ENCODE assay signal across 1 cellular context in the genomic region with DNA sequence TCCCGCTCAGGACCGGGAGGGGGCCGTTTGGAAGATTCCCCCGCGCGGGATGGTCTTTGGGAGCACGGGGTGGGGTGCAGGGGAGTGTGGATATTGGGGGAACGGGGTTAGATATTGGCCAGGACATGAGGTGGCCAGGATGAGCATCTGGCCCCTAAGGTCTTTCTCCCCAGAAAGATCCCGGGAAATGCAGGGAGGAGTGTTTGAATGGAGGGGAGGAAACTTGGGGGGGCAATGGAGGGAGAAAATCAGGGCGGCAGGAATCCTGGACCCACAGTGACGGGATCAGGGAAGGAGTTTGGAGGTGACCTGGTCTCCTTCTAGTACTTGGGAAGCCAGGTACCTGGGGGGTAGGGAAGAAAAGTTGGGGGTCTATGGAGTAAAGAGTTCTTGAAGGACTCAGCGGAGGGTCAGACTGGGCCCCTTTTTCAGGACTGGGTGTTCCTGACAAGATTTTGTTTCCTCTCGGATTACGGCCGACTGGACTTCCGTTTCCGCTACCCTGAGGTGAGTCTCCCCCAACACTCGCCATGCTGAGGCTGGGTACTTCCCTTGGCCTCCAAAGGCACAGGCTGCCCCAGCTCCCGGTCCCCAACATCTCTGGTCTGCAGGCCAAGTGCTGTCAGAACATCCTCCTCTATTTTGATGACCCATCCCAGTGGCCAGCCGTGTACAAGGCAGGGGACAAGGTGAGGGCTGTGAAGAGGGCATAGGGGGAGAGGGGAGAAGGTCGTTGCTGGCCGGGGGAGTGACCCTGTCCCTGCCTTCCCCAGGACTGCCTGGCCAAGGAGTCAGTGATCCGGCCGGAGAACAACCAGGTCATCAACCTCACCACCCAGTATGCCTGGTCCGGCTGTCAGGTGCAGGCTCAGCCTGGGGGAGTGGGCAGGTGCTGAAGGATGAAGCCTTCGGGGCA.
TF ChIP-seq lines count a peak whose summit lies in the region.

No MANE protein-coding gene starts in this region.

TF ChIP-seq in neural cell, 6 proteins besides CTCF, POLR2A, EP300 and RAD21 (continued from another document):
- TF ChIP-seq, protein P1, sequence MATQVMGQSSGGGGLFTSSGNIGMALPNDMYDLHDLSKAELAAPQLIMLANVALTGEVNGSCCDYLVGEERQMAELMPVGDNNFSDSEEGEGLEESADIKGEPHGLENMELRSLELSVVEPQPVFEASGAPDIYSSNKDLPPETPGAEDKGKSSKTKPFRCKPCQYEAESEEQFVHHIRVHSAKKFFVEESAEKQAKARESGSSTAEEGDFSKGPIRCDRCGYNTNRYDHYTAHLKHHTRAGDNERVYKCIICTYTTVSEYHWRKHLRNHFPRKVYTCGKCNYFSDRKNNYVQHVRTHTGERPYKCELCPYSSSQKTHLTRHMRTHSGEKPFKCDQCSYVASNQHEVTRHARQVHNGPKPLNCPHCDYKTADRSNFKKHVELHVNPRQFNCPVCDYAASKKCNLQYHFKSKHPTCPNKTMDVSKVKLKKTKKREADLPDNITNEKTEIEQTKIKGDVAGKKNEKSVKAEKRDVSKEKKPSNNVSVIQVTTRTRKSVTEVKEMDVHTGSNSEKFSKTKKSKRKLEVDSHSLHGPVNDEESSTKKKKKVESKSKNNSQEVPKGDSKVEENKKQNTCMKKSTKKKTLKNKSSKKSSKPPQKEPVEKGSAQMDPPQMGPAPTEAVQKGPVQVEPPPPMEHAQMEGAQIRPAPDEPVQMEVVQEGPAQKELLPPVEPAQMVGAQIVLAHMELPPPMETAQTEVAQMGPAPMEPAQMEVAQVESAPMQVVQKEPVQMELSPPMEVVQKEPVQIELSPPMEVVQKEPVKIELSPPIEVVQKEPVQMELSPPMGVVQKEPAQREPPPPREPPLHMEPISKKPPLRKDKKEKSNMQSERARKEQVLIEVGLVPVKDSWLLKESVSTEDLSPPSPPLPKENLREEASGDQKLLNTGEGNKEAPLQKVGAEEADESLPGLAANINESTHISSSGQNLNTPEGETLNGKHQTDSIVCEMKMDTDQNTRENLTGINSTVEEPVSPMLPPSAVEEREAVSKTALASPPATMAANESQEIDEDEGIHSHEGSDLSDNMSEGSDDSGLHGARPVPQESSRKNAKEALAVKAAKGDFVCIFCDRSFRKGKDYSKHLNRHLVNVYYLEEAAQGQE (IDR thresholded peaks at IDR 0.05; ENCODE audit: borderline replicate concordance): no peak
- TF ChIP-seq TAF1 (IDR thresholded peaks at IDR 0.05; ENCODE audit: low read depth) (no peak), SMC3 (conservative IDR thresholded peaks at IDR 0.05; ENCODE audit: poor library complexity) (no peak)
